ENCODE assay signal across 24 cellular contexts in the genomic region with DNA sequence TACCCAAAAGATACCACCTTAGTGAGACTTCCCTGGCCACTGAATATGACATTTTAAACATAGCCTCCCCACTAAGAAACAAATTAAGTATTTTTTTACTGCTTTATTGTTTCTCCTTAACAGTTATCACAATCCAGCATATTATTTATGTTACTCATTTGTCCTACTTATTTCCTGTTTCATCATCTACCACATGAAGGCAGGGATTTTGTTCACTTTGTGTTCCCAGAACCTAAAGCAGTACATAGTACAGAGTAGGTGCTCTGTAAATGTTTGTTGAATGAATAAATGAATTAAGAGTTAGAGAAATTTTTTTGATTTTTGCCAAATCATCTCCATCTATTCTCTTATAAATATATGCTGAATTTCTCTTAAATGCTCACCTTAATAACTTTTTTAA.
"Had no signal": no experiment of that assay in that cellular context is flagged by ENCODE, and none has a peak within 500 bp of the region (broad histone marks: within the 10 kb centered on the region; RNA-seq: fewer than 3 reads in every experiment).

No MANE protein-coding gene starts in this region.

- H3K9me3 ChIP-seq: body of pancreas, esophagus squamous epithelium, sigmoid colon, transverse colon had no signal

- ATAC-seq: activated T-cell treated with anti-CD3 and anti-CD28 coated beads, Interleukin-2, amount 50 U/mL, for 72 hours; body of pancreas; left cardiac atrium; natural killer cell treated with Interleukin-12 subunit alpha and Interleukin-12 subunit beta and Interleukin-15 and Interleukin-18, amount 100 ng/mL, for 72 hours; stimulated activated naive B cell treated with anti-CD40 and anti-IgM and Interleukin-4, amounts not matched to agents 10 μg/mL and 1 μg/mL and 100 μg/mL, for 72 hours; T-helper 17 cell had no signal

- H3K4me1 ChIP-seq: body of pancreas, esophagus squamous epithelium, sigmoid colon, transverse colon had no signal

- H3K27me3 ChIP-seq: body of pancreas, esophagus squamous epithelium, sigmoid colon, transverse colon had no signal

- H3K27ac ChIP-seq: body of pancreas, esophagus squamous epithelium, sigmoid colon, transverse colon had no signal

- FAIRE-seq: frontal cortex had no signal

- H3K4me3 ChIP-seq: body of pancreas, esophagus squamous epithelium, sigmoid colon, transverse colon had no signal

- H3K36me3 ChIP-seq: esophagus squamous epithelium, sigmoid colon, transverse colon had no signal

- DNase-seq: activated CD4-positive, alpha-beta memory T cell treated with anti-CD3 and anti-CD28 coated beads for 36 hours; activated CD4-positive, alpha-beta T cell treated with anti-CD3 and anti-CD28 coated beads for 48 hours; activated CD4-positive, CD25-positive, alpha-beta regulatory T cell; activated effector memory CD4-positive, alpha-beta T cell treated with Interleukin-2 at 50 U/mL for 16 hours; activated naive CD4-positive, alpha-beta T cell treated with anti-CD3 and anti-CD28 coated beads, Interleukin-2, amount 10 ng/mL, durations not matched to agents 7 days and 5 days; activated T-cell treated with anti-CD3 and anti-CD28 coated beads, Interleukin-2, amount 50 U/mL, for 72 hours; body of pancreas; caudate nucleus; dermis blood vessel endothelial cell; effector CD8-positive, alpha-beta T cell; esophagus squamous epithelium; glutamatergic neuron; hippocampal formation; left cardiac atrium; retina; sigmoid colon; stimulated activated CD4-positive, alpha-beta T cell treated with anti-CD3 and anti-CD28 coated beads, Interleukin-2, amount 100 ng/mL, for 48 hours; stimulated activated CD8-positive, alpha-beta memory T cell treated with anti-CD3 and anti-CD28 coated beads, Interleukin-4, amount 100 ng/mL, for 48 hours; stimulated activated naive B cell treated with anti-CD40 and anti-IgM and Interleukin-4, amounts not matched to agents 10 μg/mL and 1 μg/mL and 100 μg/mL, for 72 hours; SW 1271; T-helper 17 cell; transverse colon had no signal
